ENCODE assay signal across 8 cellular contexts in genomic region chr4:42865572-42866189, GRCh38. TPM values are rescaled to one million over a fixed set of nuclear protein-coding genes. Genes with fewer than 3 reads are reported as not detected.
DNase-seq lines count a peak whose midpoint lies in the region; ATAC-seq and TF ChIP-seq lines count a peak whose summit lies in the region.

No MANE protein-coding gene starts in this region.

- H3K27ac ChIP-seq in CD4-positive, alpha-beta memory T cell (ENCODE audit: low read depth, low read length) = no peak overlapping the region
- no peak overlapping the region for H3K27ac ChIP-seq in OCI-LY3 (ENCODE audit: low read length)

- no peaks in the 10 kb centered on the region for H3K36me3 ChIP-seq in CD4-positive, alpha-beta memory T cell (ENCODE audit: insufficient read depth, low read length)
- no peaks in the 10 kb centered on the region for H3K36me3 ChIP-seq in OCI-LY3 (replicated peaks; ENCODE audit: low read depth, low read length)

- CTCF ChIA-PET in CD4-positive, alpha-beta memory T cell (lab: Charles Lee; ENCODE audit: partially characterized antibody) = interaction anchor here (0.6 to 2.9 kb wide), 6 partner anchors 295 to 346 kb away, joined by 3 to 34 read pairs (median 9); no protein-coding TSS in a partner anchor

- TF ChIP-seq CTCF in OCI-LY3 (IDR thresholded peaks at IDR 0.05; ENCODE audit: low read depth, low read length) = peak; percentile 79

- H3K27me3 Mint-ChIP-seq in CD4-positive, alpha-beta memory T cell = peaks cover 5 to 15% of the 10 kb centered on the region in 2 donors

- DNase-seq in CD4-positive, alpha-beta memory T cell = peak; percentile 41 to 55 (median 52)
- DNase-seq in activated T-helper 9 cell treated with anti-CD3 and anti-CD28 coated beads, Interleukin-2, amount 50 U/mL, for 16 hours (ENCODE audit: low read depth) = peak; percentile 2
- DNase-seq in head of caudate nucleus (peak in 35 of 42 donors; percentile 15 to 89 (median 62)), sciatic nerve (ENCODE audit: low spot score) (no peak), posterior vena cava (ENCODE audit: low spot score) (no peak)

- H3K4me2 ChIP-seq in OCI-LY3 (ENCODE audit: low read length) = peak overlapping the region; percentile 24; the same call in 1 of the 2 replicates

- H3K36me3 Mint-ChIP-seq in CD4-positive, alpha-beta memory T cell = no peaks in the 10 kb centered on the region

- H3K4me3 ChIP-seq in CD4-positive, alpha-beta memory T cell (ENCODE audit: low read length in 2 of 2) = no peak overlapping the region
- no peak overlapping the region for H3K4me3 ChIP-seq in OCI-LY3 (ENCODE audit: low read length)

- no peaks in the 10 kb centered on the region for H3K4me1 Mint-ChIP-seq in CD4-positive, alpha-beta memory T cell

- no peaks in the 10 kb centered on the region for H4K20me1 ChIP-seq in OCI-LY3 (ENCODE audit: insufficient read depth, low read length)

- intact Hi-C loops in CD4-positive, alpha-beta memory T cell (cut with micrococcal nuclease) = loop anchor here (1.0 to 10.0 kb wide), 2 partner anchors 297 to 901 kb away; no protein-coding TSS in a partner anchor
- intact Hi-C loops in head of caudate nucleus (cut with DNase I) (loop anchor here (5.0 kb wide), 1 partner anchor 298 kb away; no protein-coding TSS in a partner anchor), sciatic nerve (cut with DNase I) (loop anchor here (10.0 kb wide), 1 partner anchor 291 kb away; no protein-coding TSS in a partner anchor), posterior vena cava (cut with DNase I) (loop anchor here in 1 of 2 donors (2.0 kb wide), 1 partner anchor 297 kb away; no protein-coding TSS in a partner anchor)

- ATAC-seq in GM18868 (IDR thresholded peaks at IDR 0.05; ENCODE audit: unreplicated experiment) (peak; percentile 86), HG03521 (IDR thresholded peaks at IDR 0.05; ENCODE audit: unreplicated experiment) (peak; percentile 53), sciatic nerve (peak; percentile 20)

- no peaks in the 10 kb centered on the region for H3K9me3 Mint-ChIP-seq in CD4-positive, alpha-beta memory T cell

- no peak overlapping the region for H2AFZ ChIP-seq in OCI-LY3 (ENCODE audit: low read depth, low read length)

- H3K9ac ChIP-seq in OCI-LY3 (ENCODE audit: low read length) = no peak overlapping the region

- peaks cover 2% of the 10 kb centered on the region for H3K27me3 ChIP-seq in CD4-positive, alpha-beta memory T cell (ENCODE audit: insufficient read depth, low read length)
- peaks cover 22% of the 10 kb centered on the region; the same call in 1 of the 2 replicates for H3K27me3 ChIP-seq in OCI-LY3 (ENCODE audit: low read depth, low read length)

- H3K79me2 ChIP-seq in OCI-LY3 (ENCODE audit: low read length) = no peaks in the 10 kb centered on the region

- H3K9me3 ChIP-seq in CD4-positive, alpha-beta memory T cell (ENCODE audit: control insufficient read depth in 1 of 2, low read length in 2 of 2) = no peaks in the 10 kb centered on the region
- no peaks in the 10 kb centered on the region for H3K9me3 ChIP-seq in OCI-LY3 (ENCODE audit: insufficient read depth, low read length)

- no peak overlapping the region for H3K4me3 Mint-ChIP-seq in CD4-positive, alpha-beta memory T cell

- no peak overlapping the region for H3K27ac Mint-ChIP-seq in CD4-positive, alpha-beta memory T cell

- POLR2A ChIA-PET in CD4-positive, alpha-beta memory T cell (lab: Charles Lee; ENCODE audit: partially characterized antibody) = no interaction called here

- no peaks in the 10 kb centered on the region for H3K4me1 ChIP-seq in CD4-positive, alpha-beta memory T cell (ENCODE audit: insufficient read depth, low read length)
- no peaks in the 10 kb centered on the region for H3K4me1 ChIP-seq in OCI-LY3 (ENCODE audit: low read length)

RNA-seq across cellular contexts. Expression of gene GRXCR1, which starts 26.8 kb away (rescaled TPM):
- total RNA-seq in CD4-positive, alpha-beta memory T cell = not detected
- not detected for polyA plus RNA-seq in CD4-positive, alpha-beta memory T cell
- total RNA-seq in sciatic nerve (not detected), posterior vena cava (not detected)

Comparison
In these comparisons a context has a peak if more than half of its experiments do, and no peak if none do; other contexts are left out.
1. DNase-seq: peak in CD4-positive, alpha-beta memory T cell (5 of 5), activated T-helper 9 cell treated with anti-CD3 and anti-CD28 coated beads, Interleukin-2, amount 50 U/mL, for 16 hours (single experiment) and head of caudate nucleus (35 of 42); none in sciatic nerve (single experiment) and posterior vena cava (single experiment).
2. ATAC-seq: peak in every context shown above with its lines; median percentile 86 in GM18868; 53 in HG03521; 20 in sciatic nerve.